In genomic region chr2:19100570-19100969, GRCh38 we compare ENCODE assay signal across 23 cellular contexts.
"Had no signal": no experiment of that assay in that cellular context is flagged by ENCODE, and none has a peak within 500 bp of the region (broad histone marks: within the 10 kb centered on the region; RNA-seq: fewer than 3 reads in every experiment).

No MANE protein-coding gene starts in this region.

- H3K9me3 ChIP-seq: MG63, Peyer's patch, SK-N-SH had no signal

- H3K36me3 ChIP-seq: MG63, Peyer's patch had no signal

- H3K9me2 ChIP-seq: SK-N-SH had no signal

- DNase-seq: Kasumi-1, MG63, NCI-H1092 treated with DMSO at 0.1 percent for 48 hours, NCI-H1436, NCI-H187, NCI-H2029, NCI-H2081 treated with DMSO at 0.1 percent for 48 hours, NCI-H2171, NCI-H226, NCI-H446, NCI-H510A, NCI-H524 treated with DMSO at 0.1 percent for 48 hours, NCI-H69, NCI-H774, Peyer's patch, SHP77 treated with DMSO at 0.1 percent for 48 hours, SK-N-SH, SW 1271 had no signal

- H3K4me3 ChIP-seq: K562, MG63, PC-9, Peyer's patch had no signal

- H3K27ac ChIP-seq: HL-60, KMS-11, PC-9, Peyer's patch had no signal

- H3K4me2 ChIP-seq: KMS-11, PC-9, SK-N-SH had no signal

- H3K9ac ChIP-seq: KMS-11, SK-N-SH had no signal

- ATAC-seq: K562, Right ventricle myocardium inferior had no signal

- H3K4me1 ChIP-seq: Peyer's patch had no signal

- H2AFZ ChIP-seq: PC-9 had no signal

- H3K27me3 ChIP-seq: MG63, Peyer's patch had no signal
